ENCODE assay signal across 8 cellular contexts in genomic region chr9:35829764-35830096, GRCh38. TPM values are rescaled to one million over a fixed set of nuclear protein-coding genes. Genes with fewer than 3 reads are reported as not detected.
DNase-seq lines count a peak whose midpoint lies in the region; ATAC-seq and TF ChIP-seq lines count a peak whose summit lies in the region.

No MANE protein-coding gene starts in this region.

- no peaks in the 10 kb centered on the region for H3K9me3 ChIP-seq in gastrocnemius medialis

- in situ Hi-C loops in gastrocnemius medialis (cut with MboI; ENCODE audit: low sequenced_read_pairs in 4 of 4) = no loop called here

- H3K4me1 ChIP-seq in gastrocnemius medialis = peaks cover 37 to 58% of the 10 kb centered on the region in 2 donors

- peak overlapping the region; percentile 88 to 98 (median 98) for H3K27ac ChIP-seq in gastrocnemius medialis

- H3K4me3 ChIP-seq in GM12875 (ENCODE audit: low read depth, low read length) (peak overlapping the region; percentile 61), fibroblast of pulmonary artery (replicated peaks; ENCODE audit: low read depth, low read length) (peak overlapping the region; percentile 75), gastrocnemius medialis (peak overlapping the region; percentile 68 to 96 (median 90))

- ATAC-seq in SK-N-SH treated with all-trans-retinoic acid at 6 μM for 48 hours = peak; percentile 17
- ATAC-seq in gastrocnemius medialis = peak in 1 of 2 donors; percentile 2

- H3K36me3 ChIP-seq in gastrocnemius medialis = no peaks in the 10 kb centered on the region

- no peak for TF ChIP-seq POLR2A in gastrocnemius medialis (IDR thresholded peaks at IDR 0.05)

- no peak for TF ChIP-seq CTCF in GM12875 (IDR thresholded peaks at IDR 0.05; ENCODE audit: borderline replicate concordance, insufficient read depth, low read depth, low read length)
- no peak for TF ChIP-seq CTCF in fibroblast of pulmonary artery (IDR thresholded peaks at IDR 0.05; ENCODE audit: low read length, missing control alignments)
- no peak for TF ChIP-seq CTCF in gastrocnemius medialis (IDR thresholded peaks at IDR 0.05 in 4 of 5, conservative IDR thresholded peaks at IDR 0.05 in 1 of 5)

- DNase-seq in fibroblast of pulmonary artery (ENCODE audit: low read depth) (no peak), gastrocnemius medialis (no peak), NOMO-1 treated with DMSO at 0.1 percent for 48 hours (lab: John Stamatoyannopoulos, UW; ENCODE audit: unreplicated experiment) (no peak), putamen (ENCODE audit: low spot score) (no peak), posterior cingulate gyrus (no peak), GDM1 (lab: John Stamatoyannopoulos, UW) (no peak)

- intact Hi-C loops in gastrocnemius medialis (cut with DNase I; ENCODE audit: low total_unique reads) (loop anchor here (1.0 to 5.0 kb wide), 2 partner anchors 14 to 53 kb away; partner anchors contain the start of gene HINT2), posterior cingulate gyrus (cut with DNase I) (loop anchor here (5.0 kb wide), 2 partner anchors 37 to 97 kb away; partner anchors contain the start of genes CREB3, NPR2 and TLN1)

- H3K27me3 ChIP-seq in gastrocnemius medialis = no peaks in the 10 kb centered on the region

TF ChIP-seq in SK-N-SH treated with all-trans-retinoic acid at 6 μM for 48 hours, 23 proteins besides CTCF, POLR2A, EP300 and RAD21:
- TF ChIP-seq CREB5 (CRISPR knock-in tag; IDR thresholded peaks at IDR 0.05; ENCODE audit: low read depth) (no peak), ARNTL (CRISPR knock-in tag; IDR thresholded peaks at IDR 0.05; ENCODE audit: borderline replicate concordance, low read depth) (no peak), CSDC2 (CRISPR knock-in tag; IDR thresholded peaks at IDR 0.05) (no peak), POU6F1 (CRISPR knock-in tag; IDR thresholded peaks at IDR 0.05; ENCODE audit: borderline replicate concordance, low read depth) (no peak), ZNF565 (CRISPR knock-in tag; conservative IDR thresholded peaks at IDR 0.05; ENCODE audit: low read depth) (no peak), GLIS3 (CRISPR knock-in tag; IDR thresholded peaks at IDR 0.05) (no peak), ZC3H10 (CRISPR knock-in tag; IDR thresholded peaks at IDR 0.05) (no peak), SNAI2 (CRISPR knock-in tag; IDR thresholded peaks at IDR 0.05) (no peak), TCF4 (CRISPR knock-in tag; IDR thresholded peaks at IDR 0.05; ENCODE audit: borderline replicate concordance) (no peak), PATZ1 (CRISPR knock-in tag; IDR thresholded peaks at IDR 0.05; ENCODE audit: borderline replicate concordance) (no peak), ESRRG (CRISPR knock-in tag; IDR thresholded peaks at IDR 0.05) (no peak), TSHZ2 (CRISPR knock-in tag; IDR thresholded peaks at IDR 0.05) (no peak), RARB (CRISPR knock-in tag; IDR thresholded peaks at IDR 0.05) (no peak), ISL1 (CRISPR knock-in tag; IDR thresholded peaks at IDR 0.05) (no peak), CSRNP3 (CRISPR knock-in tag; IDR thresholded peaks at IDR 0.05) (no peak), OSR1 (CRISPR knock-in tag; IDR thresholded peaks at IDR 0.05) (no peak), ZFP3 (CRISPR knock-in tag; IDR thresholded peaks at IDR 0.05) (no peak)

RNA-seq across cellular contexts. Expression of gene TMEM8B, which starts 0.7 kb away (rescaled TPM):
- 1 to 10 TPM; 1.9 to 6.4 (median 6.1) TPM for total RNA-seq in gastrocnemius medialis

RNA-seq across cellular contexts. Expression of gene FAM221B, which starts 1.2 kb away (rescaled TPM):
- not detected for total RNA-seq in gastrocnemius medialis

RNA-seq across cellular contexts. Expression of gene HINT2, which starts 14.9 kb away (rescaled TPM):
- 10 to 100 TPM in 3 of 4 donors, 1 to 10 TPM in 1; 4.5 to 26.7 (median 22.0) TPM for total RNA-seq in gastrocnemius medialis

RNA-seq across cellular contexts. Expression of gene SPAG8, which starts 17.7 kb away (rescaled TPM):
- total RNA-seq in gastrocnemius medialis = under 1 TPM in 2 of 4 donors, not detected in 2; 0.53 to 0.61 TPM

RNA-seq across cellular contexts. Expression of gene NPR2, which starts 38.3 kb away (rescaled TPM):
- 10 to 100 TPM; 12.3 to 19.2 (median 16.3) TPM for total RNA-seq in gastrocnemius medialis
